8 cellular contexts compared by ENCODE assay signal in the genomic region with DNA sequence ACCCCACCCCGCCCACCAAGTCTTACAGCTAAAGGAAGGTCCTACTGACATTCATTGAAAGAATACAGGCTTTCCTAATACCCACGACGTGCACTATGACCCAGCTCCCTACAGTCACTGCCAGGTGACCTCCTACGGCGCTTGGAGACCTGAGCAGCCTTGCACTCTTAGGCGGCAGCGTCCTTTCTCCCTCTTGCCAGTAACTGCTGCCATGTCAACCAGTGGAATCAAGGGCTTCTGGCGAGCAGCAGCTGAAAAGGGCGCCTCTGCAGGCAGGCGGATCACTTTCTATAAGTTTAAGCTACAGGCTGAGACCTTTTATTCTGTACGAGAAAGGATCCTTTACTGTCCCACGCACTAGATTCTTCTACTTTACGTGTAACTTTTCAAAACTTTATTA. TPM values are rescaled to one million over a fixed set of nuclear protein-coding genes. Genes with fewer than 3 reads are reported as not detected.
DNase-seq lines count a peak whose midpoint lies in the region; ATAC-seq and TF ChIP-seq lines count a peak whose summit lies in the region.

No MANE protein-coding gene starts in this region.

- POLR2A ChIA-PET in activated CD8-positive, alpha-beta T cell treated with anti-CD3 and anti-CD28 coated beads, Interleukin-2, amount 10 ng/mL, durations not matched to agents 7 days and 5 days (lab: Charles Lee), result interaction anchor here (0.6 kb wide), 1 partner anchor 108 kb away, joined by 4 read pairs; a partner anchor contains a TSS

- H3K27me3 Mint-ChIP-seq in activated CD8-positive, alpha-beta T cell treated with anti-CD3 and anti-CD28 coated beads, Interleukin-2, amount 10 ng/mL, durations not matched to agents 7 days and 5 days (ENCODE audit: low read depth), result peaks cover 17% of the 10 kb centered on the region
- H3K27me3 Mint-ChIP-seq in progenitor cell of endocrine pancreas, result peaks cover 57% of the 10 kb centered on the region

- ATAC-seq in activated CD8-positive, alpha-beta T cell treated with anti-CD3 and anti-CD28 coated beads, Interleukin-2, amount 10 ng/mL, durations not matched to agents 7 days and 5 days, result no peak
- no peak for ATAC-seq in GM18868 (IDR thresholded peaks at IDR 0.05; ENCODE audit: unreplicated experiment)

- TF ChIP-seq CTCF in cardiac muscle cell (IDR thresholded peaks at IDR 0.05; ENCODE audit: low read depth, low read length), result peak; percentile 68
- peak; percentile 43 for TF ChIP-seq CTCF in progenitor cell of endocrine pancreas (IDR thresholded peaks at IDR 0.05; ENCODE audit: unreplicated experiment)

- peak overlapping the region; percentile 85 for H3K4me3 Mint-ChIP-seq in activated CD8-positive, alpha-beta T cell treated with anti-CD3 and anti-CD28 coated beads, Interleukin-2, amount 10 ng/mL, durations not matched to agents 7 days and 5 days
- peak overlapping the region; percentile 76 for H3K4me3 Mint-ChIP-seq in progenitor cell of endocrine pancreas (ENCODE audit: low read depth)

- DNase-seq in DMS153 (lab: John Stamatoyannopoulos, UW) (peak; percentile 48), cardiac muscle cell (ENCODE audit: low read depth in 1 of 2, low spot score in 1 of 2) (peak; percentile 73), progenitor cell of endocrine pancreas (ENCODE audit: low spot score, unreplicated experiment) (no peak), HK-2 (ENCODE audit: unreplicated experiment) (no peak), T1000 (lab: John Stamatoyannopoulos, UW) (no peak)
- DNase-seq in activated CD8-positive, alpha-beta T cell treated with anti-CD3 and anti-CD28 coated beads, Interleukin-2, amount 10 ng/mL, durations not matched to agents 7 days and 5 days, result peak; percentile 27

- H3K9me3 ChIP-seq in HUES6 (ENCODE audit: control insufficient read depth, insufficient read depth, low read depth, low read length) (no peaks in the 10 kb centered on the region), cardiac muscle cell (ENCODE audit: low read depth) (no peaks in the 10 kb centered on the region)

- H3K4me1 ChIP-seq in HUES6 (ENCODE audit: control insufficient read depth, insufficient read depth, low read length) (peaks cover 5% of the 10 kb centered on the region), cardiac muscle cell (ENCODE audit: low read depth) (peaks cover 21% of the 10 kb centered on the region)

- peaks cover 47% of the 10 kb centered on the region for H3K4me1 Mint-ChIP-seq in activated CD8-positive, alpha-beta T cell treated with anti-CD3 and anti-CD28 coated beads, Interleukin-2, amount 10 ng/mL, durations not matched to agents 7 days and 5 days (ENCODE audit: low read depth)
- peaks cover 9% of the 10 kb centered on the region for H3K4me1 Mint-ChIP-seq in progenitor cell of endocrine pancreas (ENCODE audit: low read depth)

- H3K4me3 ChIP-seq in HUES6 (ENCODE audit: low read depth, low read length) (peak overlapping the region; percentile 72), cardiac muscle cell (peak overlapping the region; percentile 94)

- CTCF ChIA-PET in activated CD8-positive, alpha-beta T cell treated with anti-CD3 and anti-CD28 coated beads, Interleukin-2, amount 10 ng/mL, durations not matched to agents 7 days and 5 days (lab: Charles Lee), result interaction anchor here (1.0 to 2.3 kb wide), 8 partner anchors 10 to 1091 kb away, joined by 3 to 13 read pairs (median 4); no protein-coding TSS in a partner anchor

- H3K27ac ChIP-seq in HUES6 (ENCODE audit: low read depth, low read length) (no peak overlapping the region), cardiac muscle cell (peak overlapping the region; percentile 93)

- H3K9ac ChIP-seq in HUES6 (ENCODE audit: low read length), result no peak overlapping the region

- no peaks in the 10 kb centered on the region for H3K9me3 Mint-ChIP-seq in activated CD8-positive, alpha-beta T cell treated with anti-CD3 and anti-CD28 coated beads, Interleukin-2, amount 10 ng/mL, durations not matched to agents 7 days and 5 days (ENCODE audit: insufficient read depth)
- no peaks in the 10 kb centered on the region for H3K9me3 Mint-ChIP-seq in progenitor cell of endocrine pancreas (ENCODE audit: low read depth)

- peaks cover 6% of the 10 kb centered on the region for H3K36me3 Mint-ChIP-seq in activated CD8-positive, alpha-beta T cell treated with anti-CD3 and anti-CD28 coated beads, Interleukin-2, amount 10 ng/mL, durations not matched to agents 7 days and 5 days (ENCODE audit: low read depth)
- H3K36me3 Mint-ChIP-seq in progenitor cell of endocrine pancreas (ENCODE audit: insufficient read depth), result no peaks in the 10 kb centered on the region

- H3K27ac Mint-ChIP-seq in activated CD8-positive, alpha-beta T cell treated with anti-CD3 and anti-CD28 coated beads, Interleukin-2, amount 10 ng/mL, durations not matched to agents 7 days and 5 days, result no peak overlapping the region
- H3K27ac Mint-ChIP-seq in progenitor cell of endocrine pancreas, result peak overlapping the region; percentile 18

- H3K36me3 ChIP-seq in HUES6 (ENCODE audit: control insufficient read depth, insufficient read depth, low read length) (no peaks in the 10 kb centered on the region), cardiac muscle cell (peaks cover 2% of the 10 kb centered on the region)

- H3K27me3 ChIP-seq in HUES6 (ENCODE audit: control insufficient read depth, insufficient read depth, low read length), result peaks cover 60% of the 10 kb centered on the region
- no peaks in the 10 kb centered on the region for H3K27me3 ChIP-seq in cardiac muscle cell

RNA-seq across cellular contexts. Expression of a gene that starts 2.0 kb away (rescaled TPM):
- 1 to 10 TPM; 5.8 to 6.3 TPM for total RNA-seq in activated CD8-positive, alpha-beta T cell treated with anti-CD3 and anti-CD28 coated beads, Interleukin-2, amount 10 ng/mL, durations not matched to agents 7 days and 5 days
- total RNA-seq in cardiac muscle cell (194 and 242 TPM in 2 replicates), progenitor cell of endocrine pancreas (46.2 and 46.6 TPM in 2 replicates)
- 40.0 and 40.8 TPM in 2 replicates for polyA plus RNA-seq in cardiac muscle cell

Comparison
In these comparisons a context has a peak if more than half of its experiments do, and no peak if none do; other contexts are left out.
1. DNase-seq: peak in DMS153 (single experiment), activated CD8-positive, alpha-beta T cell treated with anti-CD3 and anti-CD28 coated beads, Interleukin-2, amount 10 ng/mL, durations not matched to agents 7 days and 5 days (single experiment) and cardiac muscle cell (2 of 2); none in progenitor cell of endocrine pancreas (single experiment), HK-2 (single experiment) and T1000 (single experiment).